12 cellular contexts compared by ENCODE assay signal in the genomic region with DNA sequence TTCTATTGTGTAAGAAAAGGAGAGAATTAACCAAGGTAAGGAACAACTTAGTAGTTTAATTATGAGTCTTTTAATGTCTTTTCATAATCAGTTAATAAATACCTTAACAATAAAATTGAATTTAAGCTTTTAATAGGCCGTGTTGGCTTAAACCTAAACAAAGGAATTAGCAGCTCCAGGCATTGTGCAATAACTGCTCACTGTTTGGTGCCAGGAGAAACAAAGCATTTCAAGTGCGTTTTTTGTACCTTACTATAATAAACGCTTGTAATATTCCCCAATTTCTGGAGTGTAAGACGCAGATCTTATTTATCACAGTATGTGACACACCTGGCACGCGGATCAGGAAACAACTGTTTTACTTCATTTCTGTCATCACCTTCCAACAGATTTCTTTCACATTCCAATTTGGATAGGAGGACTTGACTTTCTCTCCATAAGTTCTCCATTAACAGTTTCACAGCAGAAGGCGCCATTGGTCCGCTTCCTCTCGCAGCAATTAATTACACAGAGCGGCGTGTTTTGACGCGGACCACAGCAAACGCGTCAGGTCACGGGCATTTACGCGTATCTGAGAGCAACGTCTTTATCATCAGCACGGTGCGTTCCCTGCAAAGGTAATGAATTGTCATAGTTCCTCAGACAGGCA.
DNase-seq lines count a peak whose midpoint lies in the region; TF ChIP-seq lines count a peak whose summit lies in the region.
"Had no signal": no experiment of that assay in that cellular context is flagged by ENCODE, and none has a peak within 500 bp of the region (broad histone marks: within the 10 kb centered on the region; RNA-seq: fewer than 3 reads in every experiment).

No MANE protein-coding gene starts in this region.

- WGBS in sigmoid colon, 2 donors: 75 to 85% methylated on average over 21 of the region's 21 CpGs

- H3K27ac ChIP-seq in sigmoid colon: peak overlapping the region in 3 of 4 donors; percentile 3 to 28 (median 18)
- H3K27ac ChIP-seq: VCaP had no signal

- DNase-seq in Caki2 (ENCODE audit: low read depth) (peak; percentile 7), NCI-H748 treated with DMSO at 0.1 percent for 48 hours (lab: John Stamatoyannopoulos, UW) (peak; percentile 52), fibroblast of pulmonary artery (ENCODE audit: low read depth) (peak; percentile 89), sigmoid colon (peak; percentile 67), NCI-H1694 treated with DMSO at 0.1 percent for 48 hours (lab: John Stamatoyannopoulos, UW) (no peak), ACHN (no peak), cortex of kidney (lab: John Stamatoyannopoulos, UW) (no peak), immature natural killer cell (no peak)
- DNase-seq: CD4-positive, alpha-beta T cell; effector CD4-positive, alpha-beta T cell; stimulated activated CD4-positive, alpha-beta T cell treated with anti-CD3 and anti-CD28 coated beads, Interleukin-2, amount 100 ng/mL, for 24 hours had no signal

- in situ Hi-C loops in Caki2 (cut with HindIII; ENCODE audit: low pct_unique_long_range_greater_than_20kb, low sequenced_read_pairs): no loop called here
- in situ Hi-C loops in ACHN (cut with HindIII; ENCODE audit: low pct_ligation_motif_present, low pct_unique_long_range_greater_than_20kb, low sequenced_read_pairs): no loop called here

- H3K4me1 Mint-ChIP-seq in immature natural killer cell: no peaks in the 10 kb centered on the region

- no peaks in the 10 kb centered on the region for H3K9me3 ChIP-seq in sigmoid colon

- no peak overlapping the region for H3K4me3 Mint-ChIP-seq in immature natural killer cell
- H3K4me3 Mint-ChIP-seq: CD4-positive, alpha-beta T cell had no signal

- intact Hi-C loops in sigmoid colon (cut with DNase I): no loop called here

- TF ChIP-seq EP300 in sigmoid colon (IDR thresholded peaks at IDR 0.05): peak; percentile 51 to 91 (median 83)

- TF ChIP-seq CTCF in fibroblast of pulmonary artery (IDR thresholded peaks at IDR 0.05; ENCODE audit: low read length, missing control alignments): no peak
- no peak for TF ChIP-seq CTCF in sigmoid colon (IDR thresholded peaks at IDR 0.05)

- H3K27ac Mint-ChIP-seq in immature natural killer cell: no peak overlapping the region
- H3K27ac Mint-ChIP-seq: CD4-positive, alpha-beta T cell had no signal

- H3K4me3 ChIP-seq in fibroblast of pulmonary artery (replicated peaks; ENCODE audit: low read depth, low read length) (peak overlapping the region; percentile 52), sigmoid colon (peak overlapping the region in 3 of 4 donors; percentile 14 to 17 (median 16))

- H3K9me3 Mint-ChIP-seq in immature natural killer cell: peaks cover 0 to 11% (median 5%) of the 10 kb centered on the region in 6 donors
- H3K9me3 Mint-ChIP-seq: CD4-positive, alpha-beta T cell had no signal

- no peaks in the 10 kb centered on the region for H3K27me3 ChIP-seq in sigmoid colon

- H3K4me1 ChIP-seq in sigmoid colon: peaks cover 0 to 7% (median 6%) of the 10 kb centered on the region in 4 donors

- TF ChIP-seq POLR2A in sigmoid colon (IDR thresholded peaks at IDR 0.05): no peak

- peaks cover 0 to 1% (median 0%) of the 10 kb centered on the region in 3 donors for H3K27me3 Mint-ChIP-seq in immature natural killer cell (ENCODE audit: low read depth in 3 of 3)
- H3K27me3 Mint-ChIP-seq: CD4-positive, alpha-beta T cell had no signal

- no peaks in the 10 kb centered on the region for H3K36me3 Mint-ChIP-seq in immature natural killer cell

- H3K36me3 ChIP-seq in sigmoid colon: no peaks in the 10 kb centered on the region

Comparison
In these comparisons a context has a peak if more than half of its experiments do, and no peak if none do; other contexts are left out.
1. DNase-seq: peak in Caki2 (single experiment), NCI-H748 treated with DMSO at 0.1 percent for 48 hours (single experiment), fibroblast of pulmonary artery (single experiment) and sigmoid colon (single experiment); none in NCI-H1694 treated with DMSO at 0.1 percent for 48 hours (single experiment), ACHN (single experiment), cortex of kidney (single experiment) and immature natural killer cell (0 of 3).